ENCODE assay signal across 8 cellular contexts in genomic region chr17:1484060-1484535, GRCh38. TPM values are rescaled to one million over a fixed set of nuclear protein-coding genes. Genes with fewer than 3 reads are reported as not detected.
DNase-seq lines count a peak whose midpoint lies in the region; ATAC-seq and TF ChIP-seq lines count a peak whose summit lies in the region.

No MANE protein-coding gene starts in this region.

- H2AFZ ChIP-seq in GM23248 (no peak overlapping the region), hepatocyte (no peak overlapping the region), smooth muscle cell (ENCODE audit: low read depth) (no peak overlapping the region)

- 96 to 97% methylated on average over 28 to 29 of the region's 29 CpGs for WGBS in GM23248 (ENCODE audit: low coverage in 1 of 2, low lambda C conversion rate in 2 of 2, missing lambda C conversion rate in 2 of 2), 2 experiments
- WGBS in hepatocyte (ENCODE audit: low lambda C conversion rate, missing lambda C conversion rate) = 96% methylated on average over 29 of the region's 29 CpGs
- WGBS in smooth muscle cell (ENCODE audit: low lambda C conversion rate) = 93% methylated on average over 29 of the region's 29 CpGs

- H3K27ac ChIP-seq in GM23248 = no peak overlapping the region
- peak overlapping the region; percentile 94 for H3K27ac ChIP-seq in VCaP
- peak overlapping the region; percentile 99 for H3K27ac ChIP-seq in hepatocyte
- H3K27ac ChIP-seq in smooth muscle cell (ENCODE audit: low read depth) = no peak overlapping the region

- TF ChIP-seq CTCF in VCaP (conservative IDR thresholded peaks at IDR 0.05) (no peak), hepatocyte (IDR thresholded peaks at IDR 0.05; ENCODE audit: poor library complexity) (no peak), smooth muscle cell (IDR thresholded peaks at IDR 0.05; ENCODE audit: borderline replicate concordance, insufficient read depth, poor library complexity, severe bottlenecking) (no peak), GM13976 (IDR thresholded peaks at IDR 0.05; ENCODE audit: borderline replicate concordance, control extremely low read depth, extremely low read depth, insufficient read depth, missing control alignments) (no peak)

- no peak for ATAC-seq in GM18909 (IDR thresholded peaks at IDR 0.05; ENCODE audit: poor library complexity, unreplicated experiment)

- H3K4me3 ChIP-seq in GM23248 = peak overlapping the region; percentile 84; the same call in 1 of the 2 replicates
- H3K4me3 ChIP-seq in hepatocyte = no peak overlapping the region
- no peak overlapping the region for H3K4me3 ChIP-seq in smooth muscle cell

- H3K27me3 ChIP-seq in GM23248 (replicated peaks; ENCODE audit: insufficient read depth) (no peaks in the 10 kb centered on the region), hepatocyte (no peaks in the 10 kb centered on the region), smooth muscle cell (ENCODE audit: low read depth) (no peaks in the 10 kb centered on the region)

- H3K9me3 ChIP-seq in GM23248 (ENCODE audit: low read depth) (no peaks in the 10 kb centered on the region), hepatocyte (ENCODE audit: low read depth) (no peaks in the 10 kb centered on the region), smooth muscle cell (replicated peaks; ENCODE audit: low read depth) (no peaks in the 10 kb centered on the region)

- in situ Hi-C loops in GM23248 (cut with MboI) (no loop called here), GM13976 (cut with MboI; ENCODE audit: low sequenced_read_pairs, unreplicated experiment) (no loop called here)

- H3K36me3 ChIP-seq in GM23248 (ENCODE audit: low read depth) (peaks cover 7% of the 10 kb centered on the region; the same call in 1 of the 2 replicates), hepatocyte (replicated peaks; ENCODE audit: insufficient read depth, low read depth) (no peaks in the 10 kb centered on the region), smooth muscle cell (ENCODE audit: low read depth) (no peaks in the 10 kb centered on the region)

- no peak for DNase-seq in GM23248
- no peak for DNase-seq in hepatocyte (ENCODE audit: low spot score)
- no peak for DNase-seq in smooth muscle cell (lab: John Stamatoyannopoulos, UW; ENCODE audit: unreplicated experiment)
- no peak for DNase-seq in COLO668 (lab: John Stamatoyannopoulos, UW; ENCODE audit: unreplicated experiment)
- DNase-seq in GM13976 (ENCODE audit: low spot score) = no peak
- DNase-seq in NCI-H187 (lab: John Stamatoyannopoulos, UW) = no peak

- H3K9me2 ChIP-seq in GM23248 (ENCODE audit: insufficient read depth) (no peaks in the 10 kb centered on the region), hepatocyte (replicated peaks; ENCODE audit: insufficient read depth) (no peaks in the 10 kb centered on the region)

- H3K79me2 ChIP-seq in GM23248 (ENCODE audit: insufficient read depth) = peaks cover 53% of the 10 kb centered on the region
- H3K79me2 ChIP-seq in hepatocyte = peaks cover 31% of the 10 kb centered on the region
- peaks cover under 1% of the 10 kb centered on the region for H3K79me2 ChIP-seq in smooth muscle cell (ENCODE audit: low read depth)

- H3K4me1 ChIP-seq in GM23248 (ENCODE audit: insufficient read depth) (peaks cover 7% of the 10 kb centered on the region; the same call in 1 of the 2 replicates), hepatocyte (ENCODE audit: insufficient read depth) (peaks cover 24% of the 10 kb centered on the region), smooth muscle cell (ENCODE audit: low read depth) (peaks cover 16% of the 10 kb centered on the region)

- H3K4me2 ChIP-seq in GM23248 (ENCODE audit: unreplicated experiment) (peak overlapping the region; percentile 42), hepatocyte (peak overlapping the region; percentile 99), smooth muscle cell (peak overlapping the region; percentile 85)

- H3F3A ChIP-seq in GM23248 (ENCODE audit: insufficient read depth) (peaks cover 21% of the 10 kb centered on the region), smooth muscle cell (ENCODE audit: low read depth) (peaks cover 16% of the 10 kb centered on the region)

- H3K9ac ChIP-seq in GM23248 (no peak overlapping the region; the same call in 1 of the 2 replicates), smooth muscle cell (ENCODE audit: low read depth) (no peak overlapping the region)

- H4K20me1 ChIP-seq in GM23248 (ENCODE audit: insufficient read depth) = no peaks in the 10 kb centered on the region
- H4K20me1 ChIP-seq in hepatocyte (ENCODE audit: insufficient read depth, poor library complexity, severe bottlenecking) = no peaks in the 10 kb centered on the region
- H4K20me1 ChIP-seq in smooth muscle cell (ENCODE audit: low read depth) = peaks cover 14% of the 10 kb centered on the region

RNA-seq across cellular contexts. Expression of gene MYO1C, which starts 8.4 kb away (rescaled TPM):
- total RNA-seq in GM23248 (2014; rRNA removed; shearing (Covaris generic)) = 206 and 218 TPM in 2 replicates
- polyA plus RNA-seq in GM23248 (2016; fragmentation: Nextera tagmentation; extraction: Ambion mirVana) = 196 and 197 TPM in 2 replicates
- total RNA-seq in hepatocyte = 74.4 and 76.8 TPM in 2 replicates
- 85.3 and 92.3 TPM in 2 replicates for polyA plus RNA-seq in hepatocyte
- 61.8 and 80.4 TPM in 2 replicates for total RNA-seq in smooth muscle cell
- 81.5 and 99.9 TPM in 2 replicates for polyA plus RNA-seq in smooth muscle cell

RNA-seq across cellular contexts. Expression of gene CRK, which starts 28.1 kb away (rescaled TPM):
- 113 and 117 TPM in 2 replicates for total RNA-seq in GM23248 (2014; rRNA removed; shearing (Covaris generic))
- polyA plus RNA-seq in GM23248 (2016; fragmentation: Nextera tagmentation; extraction: Ambion mirVana) (86.0 and 93.6 TPM in 2 replicates), hepatocyte (66.5 and 69.2 TPM in 2 replicates), smooth muscle cell (56.8 and 69.4 TPM in 2 replicates)
- total RNA-seq in hepatocyte (66.7 and 72.1 TPM in 2 replicates), smooth muscle cell (49.7 and 64.5 TPM in 2 replicates)

RNA-seq across cellular contexts. Expression of gene INPP5K, which starts 32.3 kb away (rescaled TPM):
- total RNA-seq in GM23248 (2014; rRNA removed; shearing (Covaris generic)) = 42.3 and 57.8 TPM in 2 replicates
- 36.1 and 37.5 TPM in 2 replicates for polyA plus RNA-seq in GM23248 (2016; fragmentation: Nextera tagmentation; extraction: Ambion mirVana)
- total RNA-seq in hepatocyte = 34.7 and 48.4 TPM in 2 replicates
- 33.5 and 40.4 TPM in 2 replicates for polyA plus RNA-seq in hepatocyte
- total RNA-seq in smooth muscle cell = 12.6 and 32.3 TPM in 2 replicates
- polyA plus RNA-seq in smooth muscle cell = 9.6 and 19.7 TPM in 2 replicates

Comparison
In these comparisons a context has a peak if more than half of its experiments do, and no peak if none do; other contexts are left out.
1. H3K27ac ChIP-seq: peak in VCaP (single experiment) and hepatocyte (single experiment); none in GM23248 (single experiment) and smooth muscle cell (single experiment).
2. H3K4me2 ChIP-seq: peak in every context shown above with its lines; median percentile 99 in hepatocyte; 85 in smooth muscle cell; 42 in GM23248.